ENCODE assay signal across 9 cellular contexts in genomic region chr4:25970241-25970675, GRCh38. TPM values are rescaled to one million over a fixed set of nuclear protein-coding genes. Genes with fewer than 3 reads are reported as not detected.
DNase-seq lines count a peak whose midpoint lies in the region; ATAC-seq and TF ChIP-seq lines count a peak whose summit lies in the region.
"Had no signal": no experiment of that assay in that cellular context is flagged by ENCODE, and none has a peak within 500 bp of the region (broad histone marks: within the 10 kb centered on the region; RNA-seq: fewer than 3 reads in every experiment).

No MANE protein-coding gene starts in this region.

- H3K27me3 ChIP-seq in ascending aorta (no peaks in the 10 kb centered on the region), PC-3 (ENCODE audit: low read length) (no peaks in the 10 kb centered on the region)

- H3K9me3 ChIP-seq in ascending aorta (no peaks in the 10 kb centered on the region), PC-3 (ENCODE audit: low read length) (no peaks in the 10 kb centered on the region)

- H3K4me1 Mint-ChIP-seq in memory B cell: peaks cover 23% of the 10 kb centered on the region

- no peaks in the 10 kb centered on the region for H3K79me2 ChIP-seq in PC-3 (ENCODE audit: low read length)

- no peaks in the 10 kb centered on the region for H3K27me3 Mint-ChIP-seq in memory B cell

- BruUV-seq in PC-3 (replicated peaks; lab: Mats Ljungman, UMichigan): no TSS peak

- ATAC-seq in HG02798 (IDR thresholded peaks at IDR 0.05; ENCODE audit: poor library complexity, unreplicated experiment): peak; percentile 72
- ATAC-seq in memory B cell (ENCODE audit: low read depth): peak; percentile 93
- no peak for ATAC-seq in PC-3

- no peaks in the 10 kb centered on the region for H3K9me2 ChIP-seq in PC-3 (replicated peaks; ENCODE audit: low read length)

- CTCF ChIA-PET in PC-3 (lab: Charles Lee): no interaction called here

- H2AFZ ChIP-seq in PC-3 (ENCODE audit: low read length): no peak overlapping the region

- POLR2A ChIA-PET in PC-3 (lab: Charles Lee; ENCODE audit: unreplicated experiment): interaction anchor here (0.6 kb wide), 1 partner anchor 26 kb away, joined by 4 read pairs; no protein-coding TSS in a partner anchor

- no peaks in the 10 kb centered on the region for H3K9me3 Mint-ChIP-seq in memory B cell

- H3K36me3 Mint-ChIP-seq in memory B cell: no peaks in the 10 kb centered on the region

- TF ChIP-seq CTCF in ascending aorta (IDR thresholded peaks at IDR 0.05) (no peak), lower leg skin (IDR thresholded peaks at IDR 0.05) (no peak), PC-3 (conservative IDR thresholded peaks at IDR 0.05; ENCODE audit: low read depth, low read length) (no peak)

- no peak overlapping the region for H3K4me3 ChIP-seq in ascending aorta
- H3K4me3 ChIP-seq in lower leg skin (ENCODE audit: low read depth, poor library complexity, severe bottlenecking): no peak overlapping the region
- H3K4me3 ChIP-seq in PC-3 (ENCODE audit: low read length): no peak overlapping the region

- no peak overlapping the region for H3K27ac ChIP-seq in ascending aorta
- H3K27ac ChIP-seq in PC-3 (ENCODE audit: low read length): no peak overlapping the region

- DNase-seq in EL: peak; percentile 53
- DNase-seq in ascending aorta (ENCODE audit: low spot score in 2 of 2): peak; percentile 14 to 72
- peak; percentile 21 to 41 for DNase-seq in memory B cell (ENCODE audit: low spot score in 2 of 2)
- DNase-seq in NK-92 treated with Interleukin-12 subunit alpha and Interleukin-12 subunit beta, amount 100 ng/mL, for 24 hours (lab: John Stamatoyannopoulos, UW): no peak
- no peak for DNase-seq in lower leg skin (ENCODE audit: low spot score in 2 of 2)
- DNase-seq in activated T-cell treated with anti-CD3 and anti-CD28 coated beads, Interleukin-2, amount 50 U/mL, for 48 hours: no peak
- DNase-seq in PC-3: no peak
- DNase-seq: stimulated activated CD4-positive, alpha-beta T cell treated with anti-CD3 and anti-CD28 coated beads, Interleukin-4, amount 100 ng/mL, for 1 hour had no signal

- H3K4me3 Mint-ChIP-seq in memory B cell: peak overlapping the region; percentile 60

- H4K20me1 ChIP-seq in PC-3 (ENCODE audit: low read length): no peaks in the 10 kb centered on the region

- intact Hi-C loops in ascending aorta (cut with DNase I): no loop called here
- intact Hi-C loops in lower leg skin (cut with DNase I; ENCODE audit: low total_unique reads): no loop called here
- intact Hi-C loops in PC-3 (cut with micrococcal nuclease): no loop called here

- H3K9ac ChIP-seq in PC-3 (ENCODE audit: low read length): no peak overlapping the region

- peak overlapping the region; percentile 54 for H3K27ac Mint-ChIP-seq in memory B cell

- H3K4me2 ChIP-seq in PC-3 (ENCODE audit: low read length): no peak overlapping the region

- no peaks in the 10 kb centered on the region for H3F3A ChIP-seq in PC-3 (ENCODE audit: low read length, unreplicated experiment)

- no peaks in the 10 kb centered on the region for H3K36me3 ChIP-seq in ascending aorta
- no peaks in the 10 kb centered on the region for H3K36me3 ChIP-seq in PC-3 (ENCODE audit: low read depth, low read length)

- TF ChIP-seq POLR2A in lower leg skin (IDR thresholded peaks at IDR 0.05): no peak

- 23 to 42% methylated on average over 8 to 11 of the region's 11 CpGs for WGBS in lower leg skin, 2 donors

- H3K4me1 ChIP-seq in ascending aorta (peaks cover 0 to 3% of the 10 kb centered on the region in 2 donors), PC-3 (ENCODE audit: insufficient read depth, low read length) (peaks cover 8% of the 10 kb centered on the region; the same call in 1 of the 2 replicates)

RNA-seq across cellular contexts. Expression of gene SMIM20, which starts 56.2 kb away (rescaled TPM):
- total RNA-seq in ascending aorta (5.7 TPM), lower leg skin (10 to 100 TPM; 16.1 to 18.7 (median 17.4) TPM), PC-3 (2014; rRNA removed) (21.3 and 27.0 TPM in 2 replicates)

Comparison
In these comparisons a context has a peak if more than half of its experiments do, and no peak if none do; other contexts are left out.
1. DNase-seq: peak in EL (single experiment), ascending aorta (2 of 2) and memory B cell (2 of 2); none in NK-92 treated with Interleukin-12 subunit alpha and Interleukin-12 subunit beta, amount 100 ng/mL, for 24 hours (single experiment), lower leg skin (0 of 2), activated T-cell treated with anti-CD3 and anti-CD28 coated beads, Interleukin-2, amount 50 U/mL, for 48 hours (0 of 2) and PC-3 (single experiment).